9 cellular contexts compared by ENCODE assay signal in genomic region chr19:22634450-22634827, GRCh38. TPM values are rescaled to one million over a fixed set of nuclear protein-coding genes. Genes with fewer than 3 reads are reported as not detected.
DNase-seq lines count a peak whose midpoint lies in the region; ATAC-seq and TF ChIP-seq lines count a peak whose summit lies in the region.
"Had no signal": no experiment of that assay in that cellular context is flagged by ENCODE, and none has a peak within 500 bp of the region (broad histone marks: within the 10 kb centered on the region; RNA-seq: fewer than 3 reads in every experiment).

No MANE protein-coding gene starts in this region.

- peak in 2 of 4 donors; percentile 13 to 21 for ATAC-seq in heart left ventricle
- no peak for ATAC-seq in left ventricle myocardium superior
- ATAC-seq in lower lobe of right lung: peak; percentile 17 to 37
- ATAC-seq in HG03571 (IDR thresholded peaks at IDR 0.05; ENCODE audit: unreplicated experiment): no peak

- H3K27ac ChIP-seq in heart left ventricle (no peak overlapping the region), lower lobe of right lung (no peak overlapping the region), uterus (peak overlapping the region in 1 of 2 donors; percentile 13)

- intact Hi-C loops in heart left ventricle (cut with DNase I) (no loop called here), left ventricle myocardium superior (cut with micrococcal nuclease) (no loop called here), lower lobe of right lung (cut with DNase I) (no loop called here), uterus (cut with DNase I; ENCODE audit: low total_unique reads) (no loop called here)
- intact Hi-C loops in activated T-helper 2 cell treated with anti-CD3 and anti-CD28 coated beads, Interferon-gamma antibody, Interleukin-2, Interleukin-4, amounts not matched to agents 10 μg/mL and 5 μg/mL and 100 μg/mL, durations not matched to agents 14 hours and 24 hours and 36 hours (cut with micrococcal nuclease): no loop called here

- 0 to 1% (median 0%) methylated on average over 24 of the region's 24 CpGs for WGBS in heart left ventricle, 4 donors

- no peaks in the 10 kb centered on the region for H3K36me3 ChIP-seq in heart left ventricle
- H3K36me3 ChIP-seq in lower lobe of right lung: no peaks in the 10 kb centered on the region
- no peaks in the 10 kb centered on the region for H3K36me3 ChIP-seq in uterus

- no peaks in the 10 kb centered on the region for H3K36me3 Mint-ChIP-seq in activated T-helper 2 cell treated with anti-CD3 and anti-CD28 coated beads, Interferon-gamma antibody, Interleukin-2, Interleukin-4, amounts not matched to agents 10 μg/mL and 5 μg/mL and 100 μg/mL, durations not matched to agents 14 hours and 24 hours and 36 hours (ENCODE audit: low read depth)

- peak overlapping the region; percentile 29 to 96 (median 74) for H3K4me3 ChIP-seq in heart left ventricle
- H3K4me3 ChIP-seq in lower lobe of right lung: peak overlapping the region; percentile 77
- H3K4me3 ChIP-seq in uterus: peak overlapping the region; percentile 67 to 76

- H3K4me1 Mint-ChIP-seq in activated T-helper 2 cell treated with anti-CD3 and anti-CD28 coated beads, Interferon-gamma antibody, Interleukin-2, Interleukin-4, amounts not matched to agents 10 μg/mL and 5 μg/mL and 100 μg/mL, durations not matched to agents 14 hours and 24 hours and 36 hours (ENCODE audit: low read depth): no peaks in the 10 kb centered on the region

- H3K27me3 ChIP-seq in heart left ventricle: no peaks in the 10 kb centered on the region
- H3K27me3 ChIP-seq in lower lobe of right lung (ENCODE audit: low read depth): no peaks in the 10 kb centered on the region
- no peaks in the 10 kb centered on the region for H3K27me3 ChIP-seq in uterus

- TF ChIP-seq POLR2A in heart left ventricle (IDR thresholded peaks at IDR 0.05) (no peak), uterus (IDR thresholded peaks at IDR 0.05) (no peak)

- DNase-seq in heart left ventricle (no peak), left ventricle myocardium superior (no peak), lower lobe of right lung (no peak), uterus (no peak), SKM-1 (lab: John Stamatoyannopoulos, UW; ENCODE audit: unreplicated experiment) (no peak), epidermal melanocyte (ENCODE audit: insufficient read length, low spot score) (no peak)
- no peak for DNase-seq in activated T-helper 2 cell treated with anti-CD3 and anti-CD28 coated beads, Interferon-gamma antibody, Interleukin-2, Interleukin-4, amounts not matched to agents 10 μg/mL and 5 μg/mL and 100 μg/mL, durations not matched to agents 14 hours and 24 hours and 36 hours (ENCODE audit: low spot score)
- DNase-seq: DMS79 had no signal

- peaks cover 0 to 9% (median 0%) of the 10 kb centered on the region in 12 donors for H3K9me3 ChIP-seq in heart left ventricle
- H3K9me3 ChIP-seq in lower lobe of right lung: peaks cover 5% of the 10 kb centered on the region
- no peaks in the 10 kb centered on the region for H3K9me3 ChIP-seq in uterus

- no peak for TF ChIP-seq CTCF in heart left ventricle (IDR thresholded peaks at IDR 0.05)
- no peak for TF ChIP-seq CTCF in lower lobe of right lung (IDR thresholded peaks at IDR 0.05)
- TF ChIP-seq CTCF in uterus (IDR thresholded peaks at IDR 0.05): no peak

- H3K27ac Mint-ChIP-seq in activated T-helper 2 cell treated with anti-CD3 and anti-CD28 coated beads, Interferon-gamma antibody, Interleukin-2, Interleukin-4, amounts not matched to agents 10 μg/mL and 5 μg/mL and 100 μg/mL, durations not matched to agents 14 hours and 24 hours and 36 hours: no peak overlapping the region

- no peaks in the 10 kb centered on the region for H3K27me3 Mint-ChIP-seq in activated T-helper 2 cell treated with anti-CD3 and anti-CD28 coated beads, Interferon-gamma antibody, Interleukin-2, Interleukin-4, amounts not matched to agents 10 μg/mL and 5 μg/mL and 100 μg/mL, durations not matched to agents 14 hours and 24 hours and 36 hours (ENCODE audit: low read depth)

- H3K4me3 Mint-ChIP-seq in activated T-helper 2 cell treated with anti-CD3 and anti-CD28 coated beads, Interferon-gamma antibody, Interleukin-2, Interleukin-4, amounts not matched to agents 10 μg/mL and 5 μg/mL and 100 μg/mL, durations not matched to agents 14 hours and 24 hours and 36 hours (ENCODE audit: low read depth): peak overlapping the region; percentile 60

- H3K9me3 Mint-ChIP-seq in activated T-helper 2 cell treated with anti-CD3 and anti-CD28 coated beads, Interferon-gamma antibody, Interleukin-2, Interleukin-4, amounts not matched to agents 10 μg/mL and 5 μg/mL and 100 μg/mL, durations not matched to agents 14 hours and 24 hours and 36 hours: peaks cover 18% of the 10 kb centered on the region

- H3K4me1 ChIP-seq in heart left ventricle (peaks cover 0 to 7% (median 0%) of the 10 kb centered on the region in 12 donors), lower lobe of right lung (peaks cover 4% of the 10 kb centered on the region), uterus (no peaks in the 10 kb centered on the region)

RNA-seq across cellular contexts. Expression of gene ZNF492, which starts 0.3 kb away (rescaled TPM):
- total RNA-seq in heart left ventricle: under 1 TPM in 6 of 9 donors, not detected in 3; 0.07 to 0.24 (median 0.15) TPM
- under 1 TPM; 0.04 to 0.06 TPM for polyA plus RNA-seq in heart left ventricle
- total RNA-seq in left ventricle myocardium superior: 0.12 TPM
- total RNA-seq in activated T-helper 2 cell treated with anti-CD3 and anti-CD28 coated beads, Interferon-gamma antibody, Interleukin-2, Interleukin-4, amounts not matched to agents 10 μg/mL and 5 μg/mL and 100 μg/mL, durations not matched to agents 14 hours and 24 hours and 36 hours: 0.07 and 0.18 TPM in 2 replicates
- 0.24 TPM for total RNA-seq in lower lobe of right lung
- total RNA-seq in uterus: 1 to 10 TPM in 1 of 4 donors, under 1 TPM in 2, not detected in 1; 0.51 to 2.9 (median 0.95) TPM

Comparison
In these comparisons a context has a peak if more than half of its experiments do, and no peak if none do; other contexts are left out.
1. ATAC-seq: peak in lower lobe of right lung (2 of 2); none in left ventricle myocardium superior (single experiment) and HG03571 (single experiment).
2. Peak in every context shown above with its lines, with median percentiles within 50 percentile points of each other: H3K4me3 ChIP-seq.